16 cellular contexts compared by ENCODE assay signal in genomic region chr16:46826618-46827017, GRCh38. TPM values are rescaled to one million over a fixed set of nuclear protein-coding genes. Genes with fewer than 3 reads are reported as not detected.
A peak's percentile ranks its signal among the peaks of the same experiment; 100 is the strongest.
DNase-seq lines count a peak whose midpoint lies in the region; ATAC-seq and TF ChIP-seq lines count a peak whose summit lies in the region.
"Had no signal": no experiment of that assay in that cellular context is flagged by ENCODE, and none has a peak within 500 bp of the region (broad histone marks: within the 10 kb centered on the region; RNA-seq: fewer than 3 reads in every experiment).

No MANE protein-coding gene starts in this region.

- no peak overlapping the region for H3K27ac ChIP-seq in osteoblast (ENCODE audit: low read depth, low read length)
- no peak overlapping the region for H3K27ac ChIP-seq in right cardiac atrium (ENCODE audit: low read length)
- H3K27ac ChIP-seq: upper lobe of right lung had no signal

- WGBS in right cardiac atrium: 86% methylated on average over 3 of the region's 3 CpGs

- H3K9me2 ChIP-seq in Loucy (replicated peaks; ENCODE audit: low read depth, low read length): no peaks in the 10 kb centered on the region

- H3K79me2 ChIP-seq in Loucy (ENCODE audit: insufficient read depth, low read length) (peaks cover 88% of the 10 kb centered on the region), osteoblast (ENCODE audit: insufficient read depth, low read length) (peaks cover 70% of the 10 kb centered on the region)

- H3K36me3 Mint-ChIP-seq in activated T-cell treated with anti-CD3 and anti-CD28 coated beads, Interleukin-2, amount 50 U/mL, for 72 hours (ENCODE audit: insufficient read depth in 2 of 2): peaks cover 9 to 10% of the 10 kb centered on the region in 2 donors
- peaks cover 12% of the 10 kb centered on the region for H3K36me3 Mint-ChIP-seq in brain

- H3K4me1 Mint-ChIP-seq in activated T-cell treated with anti-CD3 and anti-CD28 coated beads, Interleukin-2, amount 50 U/mL, for 72 hours (ENCODE audit: low read depth): peaks cover 47% of the 10 kb centered on the region
- H3K4me1 Mint-ChIP-seq in brain: peaks cover 55% of the 10 kb centered on the region

- intact Hi-C loops in right cardiac atrium (cut with DNase I): no loop called here

- peaks cover 57% of the 10 kb centered on the region for H3K4me1 ChIP-seq in Loucy (ENCODE audit: insufficient read depth, low read length, poor library complexity, severe bottlenecking)
- peaks cover 28% of the 10 kb centered on the region for H3K4me1 ChIP-seq in osteoblast (ENCODE audit: insufficient read depth, low read length)
- peaks cover 1% of the 10 kb centered on the region for H3K4me1 ChIP-seq in right cardiac atrium (ENCODE audit: control insufficient read depth, insufficient read depth, low read length)

- no peak for DNase-seq in activated T-cell treated with anti-CD3 and anti-CD28 coated beads, Interleukin-2, amount 50 U/mL, for 72 hours
- no peak for DNase-seq in activated T-cell treated with anti-CD3 and anti-CD28 coated beads, Interleukin-2, amount 50 U/mL, for 48 hours
- DNase-seq in osteoblast (ENCODE audit: insufficient read length, low spot score, missing footprints) (no peak), right cardiac atrium (no peak), NCI-H774 (lab: John Stamatoyannopoulos, UW) (no peak), ureter (ENCODE audit: low spot score) (no peak)
- DNase-seq: anterior cingulate cortex; Calu3; dorsolateral prefrontal cortex; KBM-7; NCI-H146; NCI-H69; stimulated activated CD4-positive, alpha-beta T cell treated with anti-CD3 and anti-CD28 coated beads, Interleukin-2, amount 100 ng/mL, for 24 hours; upper lobe of right lung had no signal

- peak overlapping the region; percentile 55 for H3K4me3 ChIP-seq in Loucy (ENCODE audit: low read length, poor library complexity, severe bottlenecking)
- H3K4me3 ChIP-seq in osteoblast (ENCODE audit: insufficient read depth, low read length): no peak overlapping the region
- H3K4me3 ChIP-seq in right cardiac atrium (ENCODE audit: low read length): no peak overlapping the region
- H3K4me3 ChIP-seq: upper lobe of right lung had no signal

- H2AFZ ChIP-seq in Loucy (ENCODE audit: low read length) (no peak overlapping the region), osteoblast (ENCODE audit: low read length) (no peak overlapping the region)

- H3K4me3 Mint-ChIP-seq in activated T-cell treated with anti-CD3 and anti-CD28 coated beads, Interleukin-2, amount 50 U/mL, for 72 hours: peak overlapping the region; percentile 65 to 78
- H3K4me3 Mint-ChIP-seq in brain: peak overlapping the region in 4 of 5 experiments; percentile 42 to 80 (median 58)

- no peaks in the 10 kb centered on the region for H3F3A ChIP-seq in Loucy (ENCODE audit: low read depth)

- H3K4me2 ChIP-seq in Loucy (ENCODE audit: low read depth, low read length, poor library complexity, severe bottlenecking) (peak overlapping the region; percentile 67), osteoblast (ENCODE audit: insufficient read depth, low read length) (peak overlapping the region; percentile 28)

- peak overlapping the region; percentile 11 for H3K9ac ChIP-seq in Loucy (ENCODE audit: low read depth, low read length, poor library complexity, severe bottlenecking)

- H3K27me3 ChIP-seq in Loucy (ENCODE audit: insufficient read depth, low read length, poor library complexity, severe bottlenecking) (no peaks in the 10 kb centered on the region), osteoblast (ENCODE audit: insufficient read depth, low read length) (no peaks in the 10 kb centered on the region), right cardiac atrium (ENCODE audit: control insufficient read depth, insufficient read depth) (no peaks in the 10 kb centered on the region)
- H3K27me3 ChIP-seq: dorsolateral prefrontal cortex, upper lobe of right lung had no signal

- no peaks in the 10 kb centered on the region for H3K9me3 ChIP-seq in Loucy (ENCODE audit: insufficient read depth, low read depth, low read length)
- no peaks in the 10 kb centered on the region for H3K9me3 ChIP-seq in osteoblast (ENCODE audit: low read depth, low read length)
- H3K9me3 ChIP-seq in right cardiac atrium (ENCODE audit: control insufficient read depth, low read length): no peaks in the 10 kb centered on the region
- H3K9me3 ChIP-seq: upper lobe of right lung had no signal

- no peaks in the 10 kb centered on the region for H3K36me3 ChIP-seq in Loucy (ENCODE audit: insufficient read depth, low read length)
- no peaks in the 10 kb centered on the region for H3K36me3 ChIP-seq in osteoblast (ENCODE audit: insufficient read depth, low read length)
- H3K36me3 ChIP-seq: upper lobe of right lung had no signal

- H3K27me3 Mint-ChIP-seq in activated T-cell treated with anti-CD3 and anti-CD28 coated beads, Interleukin-2, amount 50 U/mL, for 72 hours (ENCODE audit: low read depth): no peaks in the 10 kb centered on the region
- H3K27me3 Mint-ChIP-seq in brain: peaks cover 12% of the 10 kb centered on the region

- H3K9me3 Mint-ChIP-seq in activated T-cell treated with anti-CD3 and anti-CD28 coated beads, Interleukin-2, amount 50 U/mL, for 72 hours: no peaks in the 10 kb centered on the region
- peaks cover 0 to 3% (median 0%) of the 10 kb centered on the region in 5 experiments for H3K9me3 Mint-ChIP-seq in brain

- H3K27ac Mint-ChIP-seq in activated T-cell treated with anti-CD3 and anti-CD28 coated beads, Interleukin-2, amount 50 U/mL, for 72 hours: peak overlapping the region; percentile 49
- H3K27ac Mint-ChIP-seq in brain: peak overlapping the region in 3 of 5 experiments; percentile 15 to 62 (median 62)

- ATAC-seq in activated T-cell treated with anti-CD3 and anti-CD28 coated beads, Interleukin-2, amount 50 U/mL, for 72 hours (replicated peaks in 1 of 2): no peak
- ATAC-seq in right cardiac atrium: no peak
- ATAC-seq: upper lobe of right lung had no signal

- H4K20me1 ChIP-seq in Loucy (ENCODE audit: insufficient read depth, low read length, poor library complexity, severe bottlenecking) (peaks cover 48% of the 10 kb centered on the region), osteoblast (ENCODE audit: insufficient read depth, low read length) (no peaks in the 10 kb centered on the region)

- TF ChIP-seq CTCF in Loucy (conservative IDR thresholded peaks at IDR 0.05; ENCODE audit: low read length) (no peak), brain (conservative IDR thresholded peaks at IDR 0.05) (no peak), osteoblast (IDR thresholded peaks at IDR 0.05; ENCODE audit: extremely low read depth, low read depth, low read length) (no peak)

RNA-seq across cellular contexts. Expression of gene C16orf87, which starts 4.4 kb away (rescaled TPM):
- 10 to 100 TPM; 18.1 to 21.4 TPM for total RNA-seq in activated T-cell treated with anti-CD3 and anti-CD28 coated beads, Interleukin-2, amount 50 U/mL, for 72 hours
- 8.7 TPM for polyA plus RNA-seq in brain (ENCODE audit: insufficient read depth, low read depth, low replicate concordance)
- 7.7 and 9.8 TPM in 2 replicates for total RNA-seq in osteoblast
- total RNA-seq in right cardiac atrium: 10 to 100 TPM; 12.0 to 16.7 (median 14.7) TPM
- 7.5 TPM for polyA plus RNA-seq in right cardiac atrium
- 9.4 TPM for total RNA-seq in ureter

RNA-seq across cellular contexts. Expression of gene GPT2, which starts 57.5 kb away (rescaled TPM):
- total RNA-seq in activated T-cell treated with anti-CD3 and anti-CD28 coated beads, Interleukin-2, amount 50 U/mL, for 72 hours: 10 to 100 TPM; 36.5 to 38.2 TPM
- polyA plus RNA-seq in brain (ENCODE audit: insufficient read depth, low read depth, low replicate concordance): 116 TPM
- 15.3 and 15.6 TPM in 2 replicates for total RNA-seq in osteoblast
- total RNA-seq in right cardiac atrium: 1 to 10 TPM; 4.0 to 5.8 (median 4.6) TPM
- polyA plus RNA-seq in right cardiac atrium: 6.8 TPM
- total RNA-seq in ureter: 34.2 TPM
